1 cellular context compared by ENCODE assay signal in the genomic region with DNA sequence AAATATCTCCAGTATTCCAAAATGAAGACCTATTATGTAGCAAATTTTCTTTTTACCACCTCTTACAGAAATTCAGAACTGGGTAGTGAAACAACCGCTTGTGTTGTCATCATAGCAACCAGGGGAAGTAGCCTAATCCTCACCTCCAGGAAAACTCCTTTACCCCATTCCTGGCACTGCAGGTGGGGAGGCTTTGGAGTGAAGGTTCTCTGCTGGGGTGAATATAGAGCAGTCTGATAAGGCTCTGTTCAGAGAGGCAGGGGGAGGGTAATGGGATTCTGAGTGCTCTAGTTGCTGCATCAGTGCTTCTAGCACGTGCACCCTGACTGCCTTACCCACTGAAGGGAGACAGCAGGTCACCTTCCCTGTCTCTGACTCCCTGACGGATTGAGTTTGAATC.
TF ChIP-seq lines count a peak whose summit lies in the region.

No MANE protein-coding gene starts in this region.

TF ChIP-seq in GM23338, 12 proteins besides CTCF, POLR2A, EP300 and RAD21 (continued from another document):
- TF ChIP-seq, protein P1, sequence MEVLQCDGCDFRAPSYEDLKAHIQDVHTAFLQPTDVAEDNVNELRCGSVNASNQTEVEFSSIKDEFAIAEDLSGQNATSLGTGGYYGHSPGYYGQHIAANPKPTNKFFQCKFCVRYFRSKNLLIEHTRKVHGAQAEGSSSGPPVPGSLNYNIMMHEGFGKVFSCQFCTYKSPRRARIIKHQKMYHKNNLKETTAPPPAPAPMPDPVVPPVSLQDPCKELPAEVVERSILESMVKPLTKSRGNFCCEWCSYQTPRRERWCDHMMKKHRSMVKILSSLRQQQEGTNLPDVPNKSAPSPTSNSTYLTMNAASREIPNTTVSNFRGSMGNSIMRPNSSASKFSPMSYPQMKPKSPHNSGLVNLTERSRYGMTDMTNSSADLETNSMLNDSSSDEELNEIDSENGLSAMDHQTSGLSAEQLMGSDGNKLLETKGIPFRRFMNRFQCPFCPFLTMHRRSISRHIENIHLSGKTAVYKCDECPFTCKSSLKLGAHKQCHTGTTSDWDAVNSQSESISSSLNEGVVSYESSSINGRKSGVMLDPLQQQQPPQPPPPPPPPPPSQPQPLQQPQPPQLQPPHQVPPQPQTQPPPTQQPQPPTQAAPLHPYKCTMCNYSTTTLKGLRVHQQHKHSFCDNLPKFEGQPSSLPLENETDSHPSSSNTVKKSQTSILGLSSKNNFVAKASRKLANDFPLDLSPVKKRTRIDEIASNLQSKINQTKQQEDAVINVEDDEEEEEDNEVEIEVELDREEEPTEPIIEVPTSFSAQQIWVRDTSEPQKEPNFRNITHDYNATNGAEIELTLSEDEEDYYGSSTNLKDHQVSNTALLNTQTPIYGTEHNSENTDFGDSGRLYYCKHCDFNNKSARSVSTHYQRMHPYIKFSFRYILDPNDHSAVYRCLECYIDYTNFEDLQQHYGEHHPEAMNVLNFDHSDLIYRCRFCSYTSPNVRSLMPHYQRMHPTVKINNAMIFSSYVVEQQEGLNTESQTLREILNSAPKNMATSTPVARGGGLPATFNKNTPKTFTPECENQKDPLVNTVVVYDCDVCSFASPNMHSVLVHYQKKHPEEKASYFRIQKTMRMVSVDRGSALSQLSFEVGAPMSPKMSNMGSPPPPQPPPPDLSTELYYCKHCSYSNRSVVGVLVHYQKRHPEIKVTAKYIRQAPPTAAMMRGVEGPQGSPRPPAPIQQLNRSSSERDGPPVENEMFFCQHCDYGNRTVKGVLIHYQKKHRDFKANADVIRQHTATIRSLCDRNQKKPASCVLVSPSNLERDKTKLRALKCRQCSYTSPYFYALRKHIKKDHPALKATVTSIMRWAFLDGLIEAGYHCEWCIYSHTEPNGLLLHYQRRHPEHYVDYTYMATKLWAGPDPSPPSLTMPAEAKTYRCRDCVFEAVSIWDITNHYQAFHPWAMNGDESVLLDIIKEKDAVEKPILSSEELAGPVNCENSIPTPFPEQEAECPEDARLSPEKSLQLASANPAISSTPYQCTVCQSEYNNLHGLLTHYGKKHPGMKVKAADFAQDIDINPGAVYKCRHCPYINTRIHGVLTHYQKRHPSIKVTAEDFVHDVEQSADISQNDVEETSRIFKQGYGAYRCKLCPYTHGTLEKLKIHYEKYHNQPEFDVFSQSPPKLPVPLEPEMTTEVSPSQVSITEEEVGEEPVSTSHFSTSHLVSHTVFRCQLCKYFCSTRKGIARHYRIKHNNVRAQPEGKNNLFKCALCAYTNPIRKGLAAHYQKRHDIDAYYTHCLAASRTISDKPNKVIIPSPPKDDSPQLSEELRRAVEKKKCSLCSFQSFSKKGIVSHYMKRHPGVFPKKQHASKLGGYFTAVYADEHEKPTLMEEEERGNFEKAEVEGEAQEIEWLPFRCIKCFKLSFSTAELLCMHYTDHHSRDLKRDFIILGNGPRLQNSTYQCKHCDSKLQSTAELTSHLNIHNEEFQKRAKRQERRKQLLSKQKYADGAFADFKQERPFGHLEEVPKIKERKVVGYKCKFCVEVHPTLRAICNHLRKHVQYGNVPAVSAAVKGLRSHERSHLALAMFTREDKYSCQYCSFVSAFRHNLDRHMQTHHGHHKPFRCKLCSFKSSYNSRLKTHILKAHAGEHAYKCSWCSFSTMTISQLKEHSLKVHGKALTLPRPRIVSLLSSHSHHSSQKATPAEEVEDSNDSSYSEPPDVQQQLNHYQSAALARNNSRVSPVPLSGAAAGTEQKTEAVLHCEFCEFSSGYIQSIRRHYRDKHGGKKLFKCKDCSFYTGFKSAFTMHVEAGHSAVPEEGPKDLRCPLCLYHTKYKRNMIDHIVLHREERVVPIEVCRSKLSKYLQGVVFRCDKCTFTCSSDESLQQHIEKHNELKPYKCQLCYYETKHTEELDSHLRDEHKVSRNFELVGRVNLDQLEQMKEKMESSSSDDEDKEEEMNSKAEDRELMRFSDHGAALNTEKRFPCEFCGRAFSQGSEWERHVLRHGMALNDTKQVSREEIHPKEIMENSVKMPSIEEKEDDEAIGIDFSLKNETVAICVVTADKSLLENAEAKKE (CRISPR knock-in tag; IDR thresholded peaks at IDR 0.05), result no peak
- TF ChIP-seq ZNF331 (CRISPR knock-in tag; IDR thresholded peaks at IDR 0.05; ENCODE audit: low read depth) (no peak), EZH2phosphoT487 (IDR thresholded peaks at IDR 0.05; ENCODE audit: unreplicated experiment) (no peak), NANOG (IDR thresholded peaks at IDR 0.05; ENCODE audit: borderline replicate concordance) (no peak)
TF ChIP-seq in GM23338: peak in this region for 0.
